In the genomic region with DNA sequence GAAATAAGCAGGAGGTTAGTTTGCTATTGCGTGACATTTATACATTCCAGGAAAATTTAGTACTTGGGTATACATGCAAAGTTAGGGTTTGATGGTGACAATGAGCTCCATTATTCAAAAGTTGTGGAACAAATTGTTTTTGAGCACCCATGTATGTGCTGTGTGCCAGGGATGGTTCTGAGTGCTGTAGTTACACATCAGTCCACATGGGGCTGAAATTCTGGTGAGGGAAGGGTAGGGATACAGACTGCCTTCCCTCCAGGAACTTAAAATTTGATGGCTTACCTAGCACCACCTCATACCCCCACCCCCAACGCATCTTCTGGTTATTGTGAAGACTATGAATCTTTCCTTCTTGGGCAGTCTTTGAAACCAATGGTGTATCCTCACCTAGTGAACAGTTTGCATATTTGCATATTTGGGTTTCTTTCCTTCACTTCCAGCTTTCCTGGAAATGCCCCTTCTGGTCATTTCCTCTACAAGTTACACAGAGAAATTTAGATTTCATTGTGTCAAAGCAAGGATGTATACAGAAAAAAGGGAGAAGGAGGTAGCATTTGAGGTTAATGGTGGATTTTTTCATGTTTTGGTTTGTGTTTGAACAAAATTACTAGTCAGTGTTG, we compare ENCODE assay signal across 10 cellular contexts.
A peak's percentile ranks its signal among the peaks of the same experiment; 100 is the strongest.
DNase-seq lines count a peak whose midpoint lies in the region; ATAC-seq and TF ChIP-seq lines count a peak whose summit lies in the region.
"Had no signal": no experiment of that assay in that cellular context is flagged by ENCODE, and none has a peak within 500 bp of the region (broad histone marks: within the 10 kb centered on the region; RNA-seq: fewer than 3 reads in every experiment).

No MANE protein-coding gene starts in this region.

- H3K36me3 ChIP-seq in Caco-2 (ENCODE audit: control insufficient read depth, insufficient read depth, low read length) = no peaks in the 10 kb centered on the region

- CTCF ChIA-PET in Caco-2 (lab: Charles Lee) = interaction anchor here (0.8 to 1.9 kb wide), 2 partner anchors 15 to 21 kb away, joined by 3 to 5 read pairs; no protein-coding TSS in a partner anchor
- CTCF ChIA-PET in MCF 10A (lab: Yijun Ruan, JAX) = interaction anchor here (0.6 to 4.3 kb wide), 18 partner anchors 9 to 1107 kb away, joined by 3 to 61 read pairs (median 4); no protein-coding TSS in a partner anchor
- CTCF ChIA-PET in activated naive CD4-positive, alpha-beta T cell treated with anti-CD3 and anti-CD28 coated beads, Interleukin-2, amount 10 ng/mL, durations not matched to agents 7 days and 5 days (lab: Charles Lee) = no interaction called here
- CTCF ChIA-PET in T-cell (lab: Charles Lee) = no interaction called here

- H3K36me3 Mint-ChIP-seq in Caco-2 (ENCODE audit: insufficient read depth, unreplicated experiment) (peaks cover 39% of the 10 kb centered on the region), MCF 10A (ENCODE audit: insufficient read depth, unreplicated experiment) (peaks cover 6% of the 10 kb centered on the region), mesothelial cell of epicardium (peaks cover 9% of the 10 kb centered on the region), T-cell (no peaks in the 10 kb centered on the region)
- H3K36me3 Mint-ChIP-seq in activated naive CD4-positive, alpha-beta T cell treated with anti-CD3 and anti-CD28 coated beads, Interleukin-2, amount 10 ng/mL, durations not matched to agents 7 days and 5 days = peaks cover 4% of the 10 kb centered on the region
- H3K36me3 Mint-ChIP-seq: IgD-negative memory B cell, memory B cell had no signal

- H3K9me3 Mint-ChIP-seq in Caco-2 (ENCODE audit: unreplicated experiment) (no peaks in the 10 kb centered on the region), MCF 10A (ENCODE audit: unreplicated experiment) (no peaks in the 10 kb centered on the region), mesothelial cell of epicardium (no peaks in the 10 kb centered on the region), T-cell (no peaks in the 10 kb centered on the region)
- H3K9me3 Mint-ChIP-seq in activated naive CD4-positive, alpha-beta T cell treated with anti-CD3 and anti-CD28 coated beads, Interleukin-2, amount 10 ng/mL, durations not matched to agents 7 days and 5 days = no peaks in the 10 kb centered on the region
- H3K9me3 Mint-ChIP-seq in stimulated activated naive CD8-positive, alpha-beta T cell treated with anti-CD3 and anti-CD28 coated beads, Interleukin-15, amount 100 ng/mL, for 72 hours = no peaks in the 10 kb centered on the region
- H3K9me3 Mint-ChIP-seq: memory B cell had no signal

- no peaks in the 10 kb centered on the region for H3K9me3 ChIP-seq in Caco-2

- H3K4me3 ChIP-seq in Caco-2 (ENCODE audit: low read depth, low read length) = no peak overlapping the region

- H3K4me1 Mint-ChIP-seq in Caco-2 (ENCODE audit: low read depth, unreplicated experiment) (peaks cover 20% of the 10 kb centered on the region), MCF 10A (ENCODE audit: insufficient read depth, unreplicated experiment) (peaks cover 29% of the 10 kb centered on the region), mesothelial cell of epicardium (peaks cover 52% of the 10 kb centered on the region), T-cell (peaks cover 0 to 21% (median 16%) of the 10 kb centered on the region in 3 donors)
- H3K4me1 Mint-ChIP-seq in activated naive CD4-positive, alpha-beta T cell treated with anti-CD3 and anti-CD28 coated beads, Interleukin-2, amount 10 ng/mL, durations not matched to agents 7 days and 5 days = peaks cover 18% of the 10 kb centered on the region
- H3K4me1 Mint-ChIP-seq in stimulated activated naive CD8-positive, alpha-beta T cell treated with anti-CD3 and anti-CD28 coated beads, Interleukin-15, amount 100 ng/mL, for 72 hours = peaks cover 25% of the 10 kb centered on the region

- no peaks in the 10 kb centered on the region for H3K27me3 ChIP-seq in Caco-2 (replicated peaks; ENCODE audit: control insufficient read depth, insufficient read depth, low read length)

- H3K4me3 Mint-ChIP-seq in Caco-2 (ENCODE audit: unreplicated experiment) (peak overlapping the region; percentile 87), MCF 10A (ENCODE audit: unreplicated experiment) (peak overlapping the region; percentile 81), mesothelial cell of epicardium (peak overlapping the region; percentile 80), T-cell (no peak overlapping the region)
- H3K4me3 Mint-ChIP-seq in activated naive CD4-positive, alpha-beta T cell treated with anti-CD3 and anti-CD28 coated beads, Interleukin-2, amount 10 ng/mL, durations not matched to agents 7 days and 5 days = no peak overlapping the region
- no peak overlapping the region for H3K4me3 Mint-ChIP-seq in stimulated activated naive CD8-positive, alpha-beta T cell treated with anti-CD3 and anti-CD28 coated beads, Interleukin-15, amount 100 ng/mL, for 72 hours
- H3K4me3 Mint-ChIP-seq: memory B cell had no signal

- TF ChIP-seq CTCF in Caco-2 (IDR thresholded peaks at IDR 0.05; ENCODE audit: insufficient read depth in 1 of 2, low read depth in 1 of 2, low read length in 1 of 2, severe bottlenecking in 1 of 2, unreplicated experiment in 1 of 2) = peak; percentile 38 to 48
- TF ChIP-seq CTCF in MCF 10A (IDR thresholded peaks at IDR 0.05; ENCODE audit: unreplicated experiment) = peak; percentile 50
- peak; percentile 50 for TF ChIP-seq CTCF in mesothelial cell of epicardium (IDR thresholded peaks at IDR 0.05; ENCODE audit: unreplicated experiment)

- no peak for ATAC-seq in HG02840 (IDR thresholded peaks at IDR 0.05; ENCODE audit: low FRiP score, unreplicated experiment)
- no peak for ATAC-seq in T-cell (replicated peaks in 1 of 4)
- no peak for ATAC-seq in stimulated activated naive CD8-positive, alpha-beta T cell treated with anti-CD3 and anti-CD28 coated beads, Interleukin-15, amount 100 ng/mL, for 72 hours

- BruUV-seq in Caco-2 (replicated peaks; lab: Mats Ljungman, UMichigan) (no TSS peak), MCF 10A (replicated peaks; lab: Mats Ljungman, UMichigan) (no TSS peak)

- H3K27ac Mint-ChIP-seq in Caco-2 (ENCODE audit: unreplicated experiment) (no peak overlapping the region), MCF 10A (ENCODE audit: low read depth, unreplicated experiment) (no peak overlapping the region), mesothelial cell of epicardium (peak overlapping the region; percentile 28), T-cell (no peak overlapping the region)
- H3K27ac Mint-ChIP-seq in activated naive CD4-positive, alpha-beta T cell treated with anti-CD3 and anti-CD28 coated beads, Interleukin-2, amount 10 ng/mL, durations not matched to agents 7 days and 5 days = no peak overlapping the region
- H3K27ac Mint-ChIP-seq in stimulated activated naive CD8-positive, alpha-beta T cell treated with anti-CD3 and anti-CD28 coated beads, Interleukin-15, amount 100 ng/mL, for 72 hours = no peak overlapping the region
- H3K27ac Mint-ChIP-seq: IgD-negative memory B cell, memory B cell had no signal

- DNase-seq in Caco-2 = peak in 1 of 2 experiments; percentile 38
- DNase-seq in Kasumi-1 (lab: John Stamatoyannopoulos, UW) = peak; percentile 33 to 50
- DNase-seq in MCF 10A (ENCODE audit: unreplicated experiment) = peak; percentile 58
- no peak for DNase-seq in mesothelial cell of epicardium (ENCODE audit: low spot score in 2 of 2, unreplicated experiment in 2 of 2)
- DNase-seq in activated naive CD4-positive, alpha-beta T cell treated with anti-CD3 and anti-CD28 coated beads, Interleukin-2, amount 10 ng/mL, durations not matched to agents 7 days and 5 days = no peak
- DNase-seq in T-cell = no peak
- no peak for DNase-seq in stimulated activated naive CD8-positive, alpha-beta T cell treated with anti-CD3 and anti-CD28 coated beads, Interleukin-15, amount 100 ng/mL, for 72 hours

- peaks cover 24% of the 10 kb centered on the region for H3K4me1 ChIP-seq in Caco-2

- intact Hi-C loops in Caco-2 (cut with micrococcal nuclease; ENCODE audit: unreplicated experiment) (no loop called here), MCF 10A (cut with micrococcal nuclease) (loop anchor here (2.0 kb wide), 1 partner anchor 240 kb away; no protein-coding TSS in a partner anchor)

- H3K27me3 Mint-ChIP-seq in Caco-2 (ENCODE audit: insufficient read depth, unreplicated experiment) = no peaks in the 10 kb centered on the region
- H3K27me3 Mint-ChIP-seq in MCF 10A (ENCODE audit: insufficient read depth, unreplicated experiment) = no peaks in the 10 kb centered on the region
- H3K27me3 Mint-ChIP-seq in mesothelial cell of epicardium (ENCODE audit: low read depth) = no peaks in the 10 kb centered on the region
- H3K27me3 Mint-ChIP-seq in activated naive CD4-positive, alpha-beta T cell treated with anti-CD3 and anti-CD28 coated beads, Interleukin-2, amount 10 ng/mL, durations not matched to agents 7 days and 5 days = peaks cover 73% of the 10 kb centered on the region
- peaks cover 44 to 50% of the 10 kb centered on the region in 2 donors for H3K27me3 Mint-ChIP-seq in T-cell
- peaks cover 78% of the 10 kb centered on the region for H3K27me3 Mint-ChIP-seq in stimulated activated naive CD8-positive, alpha-beta T cell treated with anti-CD3 and anti-CD28 coated beads, Interleukin-15, amount 100 ng/mL, for 72 hours

- POLR2A ChIA-PET in Caco-2 (lab: Charles Lee) = no interaction called here
- POLR2A ChIA-PET in MCF 10A (lab: Yijun Ruan, JAX) = interaction anchor here (0.6 to 10.3 kb wide), 9 partner anchors 9 to 129 kb away, joined by 3 to 212 read pairs (median 4); no protein-coding TSS in a partner anchor
- POLR2A ChIA-PET in T-cell (lab: Charles Lee) = no interaction called here

Comparison
In these comparisons a context has a peak if more than half of its experiments do, and no peak if none do; other contexts are left out.
1. DNase-seq: peak in Kasumi-1 (2 of 2) and MCF 10A (single experiment); none in mesothelial cell of epicardium (0 of 2), activated naive CD4-positive, alpha-beta T cell treated with anti-CD3 and anti-CD28 coated beads, Interleukin-2, amount 10 ng/mL, durations not matched to agents 7 days and 5 days (single experiment), T-cell (0 of 34) and stimulated activated naive CD8-positive, alpha-beta T cell treated with anti-CD3 and anti-CD28 coated beads, Interleukin-15, amount 100 ng/mL, for 72 hours (0 of 2).
2. H3K4me3 Mint-ChIP-seq: peak in Caco-2 (single experiment), MCF 10A (single experiment) and mesothelial cell of epicardium (single experiment); none in activated naive CD4-positive, alpha-beta T cell treated with anti-CD3 and anti-CD28 coated beads, Interleukin-2, amount 10 ng/mL, durations not matched to agents 7 days and 5 days (single experiment), T-cell (0 of 3) and stimulated activated naive CD8-positive, alpha-beta T cell treated with anti-CD3 and anti-CD28 coated beads, Interleukin-15, amount 100 ng/mL, for 72 hours (0 of 2).
3. CTCF ChIA-PET loops: an anchor here in Caco-2 (0.8 to 1.9 kb wide) and MCF 10A (0.6 to 4.3 kb wide); none called in activated naive CD4-positive, alpha-beta T cell treated with anti-CD3 and anti-CD28 coated beads, Interleukin-2, amount 10 ng/mL, durations not matched to agents 7 days and 5 days and T-cell.
4. Peak in every context shown above with its lines, with median percentiles within 50 percentile points of each other: CTCF ChIP-seq.